2 cellular contexts compared by ENCODE assay signal in genomic region chr1:179818743-179819173, GRCh38.
TF ChIP-seq lines count a peak whose summit lies in the region.

No MANE protein-coding gene starts in this region.

TF ChIP-seq in HEK293, 187 proteins besides CTCF, POLR2A, EP300 and RAD21:
- TF ChIP-seq ZNF585B (tag by site-specific recombination; IDR thresholded peaks at IDR 0.05) (no peak), EGR2 (tag by site-specific recombination; IDR thresholded peaks at IDR 0.05; ENCODE audit: low read depth) (peak; percentile 45; the same call in 1 of the 2 replicates), ATF2 (tag by site-specific recombination; IDR thresholded peaks at IDR 0.05; ENCODE audit: low read depth) (no peak), ZIC2 (tag by site-specific recombination; IDR thresholded peaks at IDR 0.05) (peak; percentile 41; the same call in 1 of the 2 replicates)

TF ChIP-seq in SK-N-SH, 30 proteins besides CTCF, POLR2A, EP300 and RAD21:
- TF ChIP-seq RCOR1 (IDR thresholded peaks at IDR 0.05; ENCODE audit: low read length) (no peak), RFX5 (IDR thresholded peaks at IDR 0.05; ENCODE audit: low read length) (no peak), MAX (IDR thresholded peaks at IDR 0.05; ENCODE audit: low read depth) (no peak), ELF1 (IDR thresholded peaks at IDR 0.05) (no peak)
